ENCODE assay signal across 12 cellular contexts in the genomic region with DNA sequence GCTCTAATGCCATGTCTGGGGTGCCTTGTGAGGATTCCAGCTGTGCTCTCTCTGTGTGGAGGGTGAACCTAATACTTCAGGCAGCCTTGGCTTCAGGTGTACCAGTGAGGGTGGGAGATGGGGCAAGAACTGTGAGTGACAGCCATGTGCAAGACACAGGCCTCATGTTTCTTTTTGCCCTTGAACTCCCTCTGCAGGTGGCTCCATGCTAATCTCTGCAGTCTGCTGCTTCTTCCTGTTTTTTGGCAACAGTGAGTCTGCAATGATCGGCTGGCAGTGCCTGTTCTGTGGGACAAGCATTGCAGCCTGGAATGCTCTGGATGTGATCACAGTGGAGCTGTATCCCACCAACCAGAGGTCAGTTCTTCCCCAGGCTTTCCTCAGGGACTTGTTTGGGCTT.
A peak's percentile ranks its signal among the peaks of the same experiment; 100 is the strongest.
DNase-seq lines count a peak whose midpoint lies in the region; ATAC-seq and TF ChIP-seq lines count a peak whose summit lies in the region.
"Had no signal": no experiment of that assay in that cellular context is flagged by ENCODE, and none has a peak within 500 bp of the region (broad histone marks: within the 10 kb centered on the region; RNA-seq: fewer than 3 reads in every experiment).

No MANE protein-coding gene starts in this region.

- no peak overlapping the region for H3K4me3 Mint-ChIP-seq in CD14-positive monocyte
- H3K4me3 Mint-ChIP-seq in endothelial cell (ENCODE audit: unreplicated experiment): no peak overlapping the region
- H3K4me3 Mint-ChIP-seq in immature natural killer cell: no peak overlapping the region
- H3K4me3 Mint-ChIP-seq in glutamatergic neuron (ENCODE audit: unreplicated experiment): no peak overlapping the region
- H3K4me3 Mint-ChIP-seq: T-cell had no signal

- H3K27me3 Mint-ChIP-seq in CD14-positive monocyte (ENCODE audit: low read depth in 3 of 3): peaks cover 0 to 4% (median 0%) of the 10 kb centered on the region in 3 donors
- peaks cover 3% of the 10 kb centered on the region for H3K27me3 Mint-ChIP-seq in endothelial cell (ENCODE audit: unreplicated experiment)
- H3K27me3 Mint-ChIP-seq in immature natural killer cell (ENCODE audit: low read depth in 3 of 3): peaks cover 4 to 17% (median 11%) of the 10 kb centered on the region in 3 donors
- peaks cover 1% of the 10 kb centered on the region for H3K27me3 Mint-ChIP-seq in glutamatergic neuron (ENCODE audit: unreplicated experiment)

- intact Hi-C loops in CD14-positive monocyte (cut with micrococcal nuclease): no loop called here

- peaks cover 13% of the 10 kb centered on the region for H3K4me1 Mint-ChIP-seq in CD14-positive monocyte
- H3K4me1 Mint-ChIP-seq in endothelial cell (ENCODE audit: unreplicated experiment): peaks cover 2% of the 10 kb centered on the region
- H3K4me1 Mint-ChIP-seq in immature natural killer cell: no peaks in the 10 kb centered on the region
- H3K4me1 Mint-ChIP-seq in glutamatergic neuron (ENCODE audit: low read depth, unreplicated experiment): no peaks in the 10 kb centered on the region
- H3K4me1 Mint-ChIP-seq: T-cell had no signal

- ATAC-seq in GM18502 (IDR thresholded peaks at IDR 0.05; ENCODE audit: poor library complexity, unreplicated experiment) (peak; percentile 67), GM21717 (IDR thresholded peaks at IDR 0.05; ENCODE audit: unreplicated experiment) (no peak), HG03175 (IDR thresholded peaks at IDR 0.05; ENCODE audit: unreplicated experiment) (no peak)

- no peaks in the 10 kb centered on the region for H3K36me3 Mint-ChIP-seq in CD14-positive monocyte
- no peaks in the 10 kb centered on the region for H3K36me3 Mint-ChIP-seq in endothelial cell (ENCODE audit: low read depth, unreplicated experiment)
- H3K36me3 Mint-ChIP-seq in immature natural killer cell: no peaks in the 10 kb centered on the region
- H3K36me3 Mint-ChIP-seq in glutamatergic neuron (ENCODE audit: unreplicated experiment): no peaks in the 10 kb centered on the region
- H3K36me3 Mint-ChIP-seq: T-cell had no signal

- DNase-seq in CD14-positive monocyte (ENCODE audit: low spot score) (peak; percentile 50), NOMO-1 treated with dmso at 0.1 percent for 144 hours (lab: John Stamatoyannopoulos, UW; ENCODE audit: unreplicated experiment) (peak; percentile 47), endothelial cell (ENCODE audit: low spot score) (peak; percentile 13), immature natural killer cell (no peak), glutamatergic neuron (no peak)
- DNase-seq: erythroblast; NCI-H1417 treated with DMSO at 0.1 percent for 48 hours; stimulated activated CD4-positive, alpha-beta T cell treated with anti-CD3 and anti-CD28 coated beads, Interleukin-2, amount 100 ng/mL, for 48 hours; T-cell had no signal

- TF ChIP-seq CTCF in CD14-positive monocyte (IDR thresholded peaks at IDR 0.05) (peak; percentile 36), endothelial cell (IDR thresholded peaks at IDR 0.05; ENCODE audit: unreplicated experiment) (no peak), glutamatergic neuron (IDR thresholded peaks at IDR 0.05; ENCODE audit: partially characterized antibody, unreplicated experiment) (no peak)

- H3K9me3 Mint-ChIP-seq in CD14-positive monocyte: no peaks in the 10 kb centered on the region
- no peaks in the 10 kb centered on the region for H3K9me3 Mint-ChIP-seq in endothelial cell (ENCODE audit: unreplicated experiment)
- no peaks in the 10 kb centered on the region for H3K9me3 Mint-ChIP-seq in immature natural killer cell
- H3K9me3 Mint-ChIP-seq in glutamatergic neuron (ENCODE audit: unreplicated experiment): peaks cover 2% of the 10 kb centered on the region
- H3K9me3 Mint-ChIP-seq: T-cell had no signal

- peak overlapping the region in 2 of 7 donors; percentile 22 to 39 for H3K27ac Mint-ChIP-seq in CD14-positive monocyte
- no peak overlapping the region for H3K27ac Mint-ChIP-seq in endothelial cell (ENCODE audit: unreplicated experiment)
- H3K27ac Mint-ChIP-seq in immature natural killer cell: no peak overlapping the region
- H3K27ac Mint-ChIP-seq in glutamatergic neuron (ENCODE audit: unreplicated experiment): no peak overlapping the region
- H3K27ac Mint-ChIP-seq: T-cell had no signal

Comparison
In these comparisons a context has a peak if more than half of its experiments do, and no peak if none do; other contexts are left out.
1. DNase-seq: peak in CD14-positive monocyte (single experiment), NOMO-1 treated with dmso at 0.1 percent for 144 hours (single experiment) and endothelial cell (single experiment); none in immature natural killer cell (0 of 3) and glutamatergic neuron (single experiment).